Comparison of ENCODE assay signal across 20 cellular contexts in the genomic region with DNA sequence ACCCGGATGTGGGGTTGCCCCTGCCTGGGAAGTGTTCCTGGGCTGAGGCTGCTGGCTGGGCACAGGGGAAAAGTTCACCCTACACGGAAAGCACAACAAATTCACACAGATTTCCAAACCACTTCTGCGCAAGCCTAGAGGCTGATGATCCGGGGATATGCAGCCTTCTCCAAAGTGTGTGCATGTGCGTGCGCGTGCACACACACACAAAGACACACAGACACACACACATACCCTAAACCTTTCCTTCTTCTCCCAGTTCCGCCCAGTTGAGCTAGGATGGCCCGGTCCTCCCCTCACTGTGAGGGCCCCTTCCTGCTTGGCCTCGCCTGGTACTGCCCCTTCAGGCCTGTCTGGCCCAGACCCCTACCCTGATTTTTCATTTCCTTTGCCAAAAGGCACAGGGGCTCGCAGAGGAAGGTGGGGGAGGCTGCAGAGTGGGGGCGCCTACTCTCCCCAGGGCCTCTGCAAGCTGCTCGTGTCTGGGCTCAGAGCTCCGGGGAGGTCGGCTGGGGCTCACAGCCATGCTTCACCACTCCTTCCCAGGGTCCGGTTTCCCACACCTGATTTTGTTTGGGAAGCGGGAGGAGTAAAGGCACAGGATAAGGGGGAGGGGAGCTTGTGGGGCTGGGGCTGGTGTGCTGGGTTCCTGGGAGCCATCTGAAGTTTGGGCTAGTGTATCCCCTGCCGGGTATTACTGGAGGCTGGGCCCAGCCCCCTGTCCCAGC.
"Had no signal": no experiment of that assay in that cellular context is flagged by ENCODE, and none has a peak within 500 bp of the region (broad histone marks: within the 10 kb centered on the region; RNA-seq: fewer than 3 reads in every experiment).

No MANE protein-coding gene starts in this region.

- H3K36me3 ChIP-seq: esophagus squamous epithelium, gastroesophageal sphincter, ovary, right atrium auricular region, suprapubic skin, thyroid gland had no signal

- H3K4me1 ChIP-seq: thyroid gland had no signal

- H3K27ac ChIP-seq: esophagus squamous epithelium, gastroesophageal sphincter, ovary, right atrium auricular region, suprapubic skin, thyroid gland had no signal

- FAIRE-seq: kidney, urothelium cell line had no signal

- H3K27me3 ChIP-seq: ovary had no signal

- H3K36me3 Mint-ChIP-seq: type B pancreatic cell had no signal

- H3K9me3 ChIP-seq: esophagus squamous epithelium, gastroesophageal sphincter, ovary, right atrium auricular region, suprapubic skin, thyroid gland had no signal

- ATAC-seq: effector memory CD8-positive, alpha-beta T cell; gastroesophageal sphincter; left cardiac atrium; left ventricle myocardium superior; stimulated activated effector memory CD8-positive, alpha-beta T cell treated with anti-CD3 and anti-CD28 coated beads, Interleukin-12 subunit alpha, Interleukin-12 subunit beta, amount 100 ng/mL, for 72 hours; stimulated activated naive CD8-positive, alpha-beta T cell treated with anti-CD3 and anti-CD28 coated beads, Interleukin-15, Interleukin-2, amounts not matched to agents 100 U/mL and 50 U/mL, for 24 hours had no signal

- H3K4me3 ChIP-seq: gastroesophageal sphincter, lung, ovary, right atrium auricular region, suprapubic skin, thyroid gland had no signal

- DNase-seq: effector memory CD8-positive, alpha-beta T cell; esophagus squamous epithelium; glutamatergic neuron; left cardiac atrium; left ventricle myocardium superior; mesenchymal stem cell; midbrain; ovary; stimulated activated CD4-positive, alpha-beta T cell treated with anti-CD3 and anti-CD28 coated beads, Interleukin-2, amount 100 ng/mL, for 48 hours; stimulated activated naive CD8-positive, alpha-beta T cell treated with anti-CD3 and anti-CD28 coated beads, Interleukin-15, Interleukin-2, amounts not matched to agents 100 U/mL and 50 U/mL, for 24 hours; thyroid gland had no signal

- H3K9me3 Mint-ChIP-seq: effector memory CD8-positive, alpha-beta T cell; nephron; stimulated activated effector memory CD8-positive, alpha-beta T cell treated with anti-CD3 and anti-CD28 coated beads, Interleukin-12 subunit alpha, Interleukin-12 subunit beta, amount 100 ng/mL, for 72 hours; type B pancreatic cell had no signal

- H3K27ac Mint-ChIP-seq: effector memory CD8-positive, alpha-beta T cell; nephron; stimulated activated effector memory CD8-positive, alpha-beta T cell treated with anti-CD3 and anti-CD28 coated beads, Interleukin-12 subunit alpha, Interleukin-12 subunit beta, amount 100 ng/mL, for 72 hours; type B pancreatic cell had no signal
